8 cellular contexts compared by ENCODE assay signal in the genomic region with DNA sequence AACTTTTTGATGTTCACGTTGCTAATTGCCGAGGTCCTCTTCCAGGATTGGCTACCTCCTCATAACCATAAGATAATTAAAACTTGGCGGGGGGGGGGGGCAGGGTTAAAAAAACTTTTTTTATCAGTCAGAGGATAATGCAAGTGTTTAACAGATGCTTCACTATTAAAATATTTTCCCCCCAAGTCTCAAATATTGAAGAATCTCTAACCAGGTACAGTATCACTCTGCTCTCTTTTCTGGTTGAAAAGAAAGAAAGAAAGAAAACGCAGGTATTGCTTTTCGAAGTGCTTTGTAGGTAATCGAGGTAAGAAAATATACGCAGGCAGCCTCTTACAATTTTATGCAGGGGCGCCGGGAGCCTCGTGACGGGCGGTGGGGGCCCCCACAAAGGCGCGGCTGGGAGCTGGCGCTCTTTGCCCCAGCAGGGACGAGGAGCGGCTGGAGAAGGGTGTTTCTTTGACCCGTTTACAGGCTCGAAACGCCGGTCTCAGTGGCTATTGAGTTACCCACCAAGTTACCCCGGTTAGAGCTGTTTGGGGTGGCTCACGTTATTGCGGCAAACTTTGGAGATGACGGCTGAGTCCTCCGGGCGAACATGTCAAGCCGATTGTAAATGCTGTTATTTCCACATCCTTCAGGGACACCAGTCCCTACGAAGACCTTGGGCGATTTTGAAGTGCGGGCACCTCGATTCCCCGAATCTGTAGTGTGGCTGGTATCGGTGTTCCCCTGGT. TPM values are rescaled to one million over a fixed set of nuclear protein-coding genes. Genes with fewer than 3 reads are reported as not detected.
DNase-seq lines count a peak whose midpoint lies in the region; ATAC-seq and TF ChIP-seq lines count a peak whose summit lies in the region.

No MANE protein-coding gene starts in this region.

- H3K27ac Mint-ChIP-seq in CD4-positive, alpha-beta T cell = no peak overlapping the region

- peak overlapping the region; percentile 46 for H3K4me3 Mint-ChIP-seq in CD4-positive, alpha-beta T cell

- H3K9me3 ChIP-seq in CD4-positive, alpha-beta T cell (ENCODE audit: control insufficient read depth, low read length) = peaks cover 11% of the 10 kb centered on the region
- no peaks in the 10 kb centered on the region for H3K9me3 ChIP-seq in MG63
- no peaks in the 10 kb centered on the region for H3K9me3 ChIP-seq in esophagus muscularis mucosa
- H3K9me3 ChIP-seq in psoas muscle = no peaks in the 10 kb centered on the region

- peak overlapping the region; percentile 59 for H3K4me3 ChIP-seq in MG63
- H3K4me3 ChIP-seq in esophagus muscularis mucosa = peak overlapping the region; percentile 82 to 90 (median 88)
- peak overlapping the region; percentile 65 for H3K4me3 ChIP-seq in psoas muscle

- no peak for TF ChIP-seq EP300 in esophagus muscularis mucosa (IDR thresholded peaks at IDR 0.05)

- intact Hi-C loops in CD4-positive, alpha-beta T cell (cut with DNase I, micrococcal nuclease) = no loop called here
- intact Hi-C loops in esophagus muscularis mucosa (cut with DNase I) (loop anchor here (10.0 kb wide), 2 partner anchors 214 to 464 kb away; no protein-coding TSS in a partner anchor), psoas muscle (cut with DNase I) (no loop called here)

- H3K4me1 Mint-ChIP-seq in CD4-positive, alpha-beta T cell (ENCODE audit: low read depth) = peaks cover 19% of the 10 kb centered on the region

- no peak for ATAC-seq in CD4-positive, alpha-beta T cell (ENCODE audit: poor library complexity)
- ATAC-seq in psoas muscle (no peak), HG03432 (IDR thresholded peaks at IDR 0.05; ENCODE audit: unreplicated experiment) (no peak)

- no peak for TF ChIP-seq CTCF in CD4-positive, alpha-beta T cell (IDR thresholded peaks at IDR 0.05)
- TF ChIP-seq CTCF in esophagus muscularis mucosa (IDR thresholded peaks at IDR 0.05) (no peak), psoas muscle (IDR thresholded peaks at IDR 0.05) (no peak)

- H3K36me3 ChIP-seq in MG63 (no peaks in the 10 kb centered on the region), esophagus muscularis mucosa (peaks cover 0 to 17% (median 3%) of the 10 kb centered on the region in 4 donors), psoas muscle (ENCODE audit: insufficient read depth in 1 of 2, low read depth in 1 of 2) (no peaks in the 10 kb centered on the region)

- POLR2A ChIA-PET in CD4-positive, alpha-beta T cell (lab: Charles Lee) = interaction anchor here (0.9 kb wide), 1 partner anchor 29 kb away, joined by 4 read pairs; no protein-coding TSS in a partner anchor

- 14% methylated on average over 27 of the region's 34 CpGs for WGBS in esophagus muscularis mucosa
- 7% methylated on average over 34 of the region's 34 CpGs for whole genome bisulfite sequencing in psoas muscle, 3 donors

- H3K9me3 Mint-ChIP-seq in CD4-positive, alpha-beta T cell = peaks cover 15% of the 10 kb centered on the region

- H3K27ac ChIP-seq in CD4-positive, alpha-beta T cell (ENCODE audit: low read depth, low read length) = no peak overlapping the region
- peak overlapping the region; percentile 96 to 98 (median 98) for H3K27ac ChIP-seq in esophagus muscularis mucosa (replicated peaks in 1 of 4)
- H3K27ac ChIP-seq in psoas muscle = no peak overlapping the region

- H3K36me3 Mint-ChIP-seq in CD4-positive, alpha-beta T cell (ENCODE audit: low read depth) = peaks cover 5% of the 10 kb centered on the region

- peaks cover 94% of the 10 kb centered on the region for H3K27me3 Mint-ChIP-seq in CD4-positive, alpha-beta T cell

- H3K4me1 ChIP-seq in esophagus muscularis mucosa (peaks cover 3 to 59% (median 41%) of the 10 kb centered on the region in 4 donors), psoas muscle (peaks cover 3% of the 10 kb centered on the region)

- no peak for TF ChIP-seq POLR2A in esophagus muscularis mucosa (IDR thresholded peaks at IDR 0.05; ENCODE audit: low read depth)

- peaks cover 97% of the 10 kb centered on the region for H3K27me3 ChIP-seq in CD4-positive, alpha-beta T cell (ENCODE audit: control insufficient read depth, insufficient read depth, low read length)
- H3K27me3 ChIP-seq in MG63 (no peaks in the 10 kb centered on the region), esophagus muscularis mucosa (peaks cover 0 to 46% (median 2%) of the 10 kb centered on the region in 4 donors), psoas muscle (ENCODE audit: insufficient read depth in 3 of 3, low read length in 2 of 3) (peaks cover 3 to 84% (median 47%) of the 10 kb centered on the region in 3 donors)

- CTCF ChIA-PET in CD4-positive, alpha-beta T cell (lab: Charles Lee) = no interaction called here

- DNase-seq in CD4-positive, alpha-beta T cell = no peak
- no peak for DNase-seq in MG63
- no peak for DNase-seq in esophagus muscularis mucosa (ENCODE audit: extremely low spot score)
- no peak for DNase-seq in psoas muscle
- no peak for DNase-seq in NCI-H345 (lab: John Stamatoyannopoulos, UW)
- DNase-seq in NCI-H524 treated with DMSO at 0.1 percent for 48 hours (lab: John Stamatoyannopoulos, UW) = no peak
- no peak for DNase-seq in NOMO-1 treated with dmso at 0.1 percent for 144 hours (lab: John Stamatoyannopoulos, UW; ENCODE audit: unreplicated experiment)

RNA-seq across cellular contexts. Expression of a gene that starts 0.5 kb away (rescaled TPM):
- not detected for total RNA-seq in CD4-positive, alpha-beta T cell
- 0.16 and 23.8 TPM in 2 replicates for total RNA-seq in MG63 (2014; rRNA removed; shearing (Covaris generic); ENCODE audit: low replicate concordance)
- total RNA-seq in esophagus muscularis mucosa = 100 to 1,000 TPM in 3 of 4 donors, 10 to 100 TPM in 1; 77.7 to 165 (median 138) TPM
- under 1 TPM in 2 of 4 donors, not detected in 2; 0.34 to 0.54 TPM for total RNA-seq in psoas muscle
- polyA plus RNA-seq in psoas muscle = under 1 TPM; 0.05 to 0.13 (median 0.12) TPM

Comparison
In these comparisons a context has a peak if more than half of its experiments do, and no peak if none do; other contexts are left out.
1. H3K27ac ChIP-seq: peak in esophagus muscularis mucosa (4 of 4); none in CD4-positive, alpha-beta T cell (single experiment) and psoas muscle (single experiment).
2. Peak in every context shown above with its lines, with median percentiles within 50 percentile points of each other: H3K4me3 ChIP-seq.